8 cellular contexts compared by ENCODE assay signal in genomic region chr16:391885-392335, GRCh38. TPM values are rescaled to one million over a fixed set of nuclear protein-coding genes. Genes with fewer than 3 reads are reported as not detected.
A peak's percentile ranks its signal among the peaks of the same experiment; 100 is the strongest.
DNase-seq lines count a peak whose midpoint lies in the region; ATAC-seq and TF ChIP-seq lines count a peak whose summit lies in the region.

No MANE protein-coding gene starts in this region.

- no peak overlapping the region for H3K9ac ChIP-seq in smooth muscle cell (ENCODE audit: low read depth)

- intact Hi-C loops in heart left ventricle (cut with DNase I), result loop anchor here in 3 of 10 donors (10.0 kb wide), 2 partner anchors 93 to 273 kb away; partner anchors contain the start of gene RHOT2 (in 2 of the 3)

- H4K20me1 ChIP-seq in smooth muscle cell (ENCODE audit: low read depth), result no peaks in the 10 kb centered on the region

- WGBS in heart left ventricle, 4 donors, result 70 to 85% (median 74%) methylated on average over 7 of the region's 7 CpGs
- 65% methylated on average over 7 of the region's 7 CpGs for WGBS in smooth muscle cell (ENCODE audit: low lambda C conversion rate)

- H3F3A ChIP-seq in smooth muscle cell (ENCODE audit: low read depth), result peaks cover 21% of the 10 kb centered on the region

- peak; percentile 43 for DNase-seq in COR-L47 (lab: John Stamatoyannopoulos, UW)
- DNase-seq in HUDEP-2 (lab: John Stamatoyannopoulos, UW; ENCODE audit: unreplicated experiment in 76 of 76), result peak in 66 of 76 experiments; percentile 20 to 80 (median 54)
- DNase-seq in SK-MEL-5 (ENCODE audit: low read depth, low spot score), result peak; percentile 58
- peak in 3 of 4 experiments; percentile 43 to 64 (median 45) for DNase-seq in activated naive CD4-positive, alpha-beta T cell (lab: John Stamatoyannopoulos, UW)
- peak in 2 of 5 donors; percentile 32 to 39 for DNase-seq in heart left ventricle
- no peak for DNase-seq in smooth muscle cell (lab: John Stamatoyannopoulos, UW; ENCODE audit: unreplicated experiment)
- no peak for DNase-seq in dedifferentiated amniotic fluid mesenchymal stem cell (ENCODE audit: extremely low spot score)
- DNase-seq in NCI-H1048 (lab: John Stamatoyannopoulos, UW), result no peak

- in situ Hi-C loops in SK-MEL-5 (cut with HindIII; ENCODE audit: low pct_unique_long_range_greater_than_20kb, low sequenced_read_pairs), result no loop called here

- TF ChIP-seq CTCF in heart left ventricle (IDR thresholded peaks at IDR 0.05) (peak; percentile 47 to 67 (median 62)), smooth muscle cell (IDR thresholded peaks at IDR 0.05; ENCODE audit: borderline replicate concordance, insufficient read depth, poor library complexity, severe bottlenecking) (peak; percentile 68)

- no peaks in the 10 kb centered on the region for H3K27me3 ChIP-seq in heart left ventricle
- H3K27me3 ChIP-seq in smooth muscle cell (ENCODE audit: low read depth), result no peaks in the 10 kb centered on the region

- ATAC-seq in heart left ventricle, result peak in 3 of 4 donors; percentile 49 to 66 (median 66)

- peaks cover 3% of the 10 kb centered on the region for H3K79me2 ChIP-seq in smooth muscle cell (ENCODE audit: low read depth)

- H3K27ac ChIP-seq in heart left ventricle (no peak overlapping the region), smooth muscle cell (ENCODE audit: low read depth) (no peak overlapping the region)

- H3K4me2 ChIP-seq in smooth muscle cell, result no peak overlapping the region

- no peak for TF ChIP-seq POLR2A in heart left ventricle (IDR thresholded peaks at IDR 0.05)

- H3K4me3 ChIP-seq in heart left ventricle (no peak overlapping the region), smooth muscle cell (no peak overlapping the region)

- no peak overlapping the region for H2AFZ ChIP-seq in smooth muscle cell (ENCODE audit: low read depth)

- H3K9me3 ChIP-seq in heart left ventricle, result no peaks in the 10 kb centered on the region
- no peaks in the 10 kb centered on the region for H3K9me3 ChIP-seq in smooth muscle cell (replicated peaks; ENCODE audit: low read depth)

- no peaks in the 10 kb centered on the region for H3K36me3 ChIP-seq in heart left ventricle
- no peaks in the 10 kb centered on the region for H3K36me3 ChIP-seq in smooth muscle cell (ENCODE audit: low read depth)

- H3K4me1 ChIP-seq in heart left ventricle (peaks cover 0 to 22% (median 9%) of the 10 kb centered on the region in 12 donors), smooth muscle cell (ENCODE audit: low read depth) (peaks cover 9% of the 10 kb centered on the region)

RNA-seq across cellular contexts. Expression of gene NME4, which starts 5.1 kb away (rescaled TPM):
- total RNA-seq in SK-MEL-5 (2014; rRNA removed; shearing (Covaris generic)), result 176 and 197 TPM in 2 replicates
- polyA plus RNA-seq in SK-MEL-5 (2015; cell fraction: cytosol; rRNA removed), result 298 and 308 TPM in 2 replicates
- polyA plus RNA-seq in SK-MEL-5 (2015; cell fraction: nucleus; rRNA removed), result 119 and 120 TPM in 2 replicates
- total RNA-seq in heart left ventricle (10 to 100 TPM; 53.9 to 95.3 (median 73.8) TPM), smooth muscle cell (189 and 218 TPM in 2 replicates)
- polyA plus RNA-seq in heart left ventricle (100 to 1,000 TPM in 1 of 2 donors, 10 to 100 TPM in 1; 37.5 to 103 TPM), smooth muscle cell (421 and 523 TPM in 2 replicates)

RNA-seq across cellular contexts. Expression of gene DECR2, which starts 9.8 kb away (rescaled TPM):
- 11.9 and 12.5 TPM in 2 replicates for total RNA-seq in SK-MEL-5 (2014; rRNA removed; shearing (Covaris generic))
- 35.3 and 36.5 TPM in 2 replicates for polyA plus RNA-seq in SK-MEL-5 (2015; cell fraction: cytosol; rRNA removed)
- polyA plus RNA-seq in SK-MEL-5 (2015; cell fraction: nucleus; rRNA removed), result 106 and 140 TPM in 2 replicates
- total RNA-seq in heart left ventricle (10 to 100 TPM in 6 of 9 donors, 1 to 10 TPM in 3; 6.9 to 20.6 (median 12.2) TPM), smooth muscle cell (7.3 and 18.2 TPM in 2 replicates)
- polyA plus RNA-seq in heart left ventricle (10 to 100 TPM in 1 of 2 donors, 1 to 10 TPM in 1; 7.1 to 17.1 TPM), smooth muscle cell (15.4 and 21.2 TPM in 2 replicates)

RNA-seq across cellular contexts. Expression of gene PGAP6, which starts 10.1 kb away (rescaled TPM):
- 88.5 and 94.0 TPM in 2 replicates for total RNA-seq in SK-MEL-5 (2014; rRNA removed; shearing (Covaris generic))
- 159 and 173 TPM in 2 replicates for polyA plus RNA-seq in SK-MEL-5 (2015; cell fraction: cytosol; rRNA removed)
- polyA plus RNA-seq in SK-MEL-5 (2015; cell fraction: nucleus; rRNA removed), result 196 and 261 TPM in 2 replicates
- total RNA-seq in heart left ventricle, result 10 to 100 TPM; 32.3 to 65.3 (median 44.9) TPM
- 10 to 100 TPM; 30.1 to 63.8 TPM for polyA plus RNA-seq in heart left ventricle
- 53.6 and 57.1 TPM in 2 replicates for total RNA-seq in smooth muscle cell
- polyA plus RNA-seq in smooth muscle cell, result 80.0 and 99.9 TPM in 2 replicates

RNA-seq across cellular contexts. Expression of gene MRPL28, which starts 21.6 kb away (rescaled TPM):
- total RNA-seq in SK-MEL-5 (2014; rRNA removed; shearing (Covaris generic)), result 78.0 and 105 TPM in 2 replicates
- 129 and 134 TPM in 2 replicates for polyA plus RNA-seq in SK-MEL-5 (2015; cell fraction: cytosol; rRNA removed)
- polyA plus RNA-seq in SK-MEL-5 (2015; cell fraction: nucleus; rRNA removed), result 63.9 and 72.4 TPM in 2 replicates
- 100 to 1,000 TPM in 2 of 9 donors, 10 to 100 TPM in 7; 66.3 to 126 (median 77.7) TPM for total RNA-seq in heart left ventricle
- 100 to 1,000 TPM; 135 to 157 TPM for polyA plus RNA-seq in heart left ventricle
- total RNA-seq in smooth muscle cell, result 80.8 and 84.6 TPM in 2 replicates
- polyA plus RNA-seq in smooth muscle cell, result 155 and 160 TPM in 2 replicates

RNA-seq across cellular contexts. Expression of gene RAB11FIP3, which starts 33.5 kb away (rescaled TPM):
- 10.0 and 10.5 TPM in 2 replicates for total RNA-seq in SK-MEL-5 (2014; rRNA removed; shearing (Covaris generic))
- 18.7 and 23.5 TPM in 2 replicates for polyA plus RNA-seq in SK-MEL-5 (2015; cell fraction: cytosol; rRNA removed)
- 35.1 and 41.8 TPM in 2 replicates for polyA plus RNA-seq in SK-MEL-5 (2015; cell fraction: nucleus; rRNA removed)
- 10 to 100 TPM; 19.9 to 39.9 (median 31.9) TPM for total RNA-seq in heart left ventricle
- 10 to 100 TPM; 19.3 to 35.2 TPM for polyA plus RNA-seq in heart left ventricle
- total RNA-seq in smooth muscle cell, result 9.0 and 19.5 TPM in 2 replicates
- 20.4 and 25.7 TPM in 2 replicates for polyA plus RNA-seq in smooth muscle cell

Comparison
In these comparisons a context has a peak if more than half of its experiments do, and no peak if none do; other contexts are left out.
1. DNase-seq: peak in COR-L47 (single experiment), HUDEP-2 (66 of 76), SK-MEL-5 (single experiment) and activated naive CD4-positive, alpha-beta T cell (3 of 4); none in smooth muscle cell (single experiment), dedifferentiated amniotic fluid mesenchymal stem cell (single experiment) and NCI-H1048 (single experiment).